1 cellular context compared by ENCODE assay signal in genomic region chr2:171266102-171266501, GRCh38.
TF ChIP-seq lines count a peak whose summit lies in the region.

No MANE protein-coding gene starts in this region.

TF ChIP-seq in H1, 55 proteins besides CTCF, POLR2A, EP300 and RAD21 (continued from another document):
- TF ChIP-seq GABPA (IDR thresholded peaks at IDR 0.05; ENCODE audit: borderline replicate concordance, insufficient read depth, low read length) (no peak), FOSL1 (IDR thresholded peaks at IDR 0.05; ENCODE audit: insufficient read depth, low read depth, low read length) (no peak), CHD7 (IDR thresholded peaks at IDR 0.05; ENCODE audit: insufficient replicate concordance, low read length) (no peak), SRF (IDR thresholded peaks at IDR 0.05; ENCODE audit: low read depth, low read length) (no peak), YY1 (IDR thresholded peaks at IDR 0.05; ENCODE audit: low read depth, low read length) (no peak), CHD2 (IDR thresholded peaks at IDR 0.05; ENCODE audit: low read length) (no peak), HDAC2 (IDR thresholded peaks at IDR 0.05; ENCODE audit: borderline replicate concordance in 1 of 2, low read depth in 2 of 2, low read length in 2 of 2) (no peak)
